In genomic region chr13:60572003-60572792, GRCh38 we compare ENCODE assay signal across 11 cellular contexts.
DNase-seq lines count a peak whose midpoint lies in the region; ATAC-seq and TF ChIP-seq lines count a peak whose summit lies in the region.
"Had no signal": no experiment of that assay in that cellular context is flagged by ENCODE, and none has a peak within 500 bp of the region (broad histone marks: within the 10 kb centered on the region; RNA-seq: fewer than 3 reads in every experiment).

No MANE protein-coding gene starts in this region.

- H4K20me1 ChIP-seq in GM23248 (ENCODE audit: insufficient read depth): no peaks in the 10 kb centered on the region

- H3K36me3 Mint-ChIP-seq in endodermal cell (ENCODE audit: low read depth) (peaks cover 27% of the 10 kb centered on the region), nephron progenitor cell (ENCODE audit: low read depth) (peaks cover 51% of the 10 kb centered on the region)
- peaks cover 46 to 60% of the 10 kb centered on the region in 2 donors for H3K36me3 Mint-ChIP-seq in CD4-positive, alpha-beta memory T cell

- H3K9me3 Mint-ChIP-seq in endodermal cell (peaks cover 5% of the 10 kb centered on the region), nephron progenitor cell (peaks cover 15% of the 10 kb centered on the region)
- H3K9me3 Mint-ChIP-seq in CD4-positive, alpha-beta memory T cell: peaks cover 0 to 2% (median 0%) of the 10 kb centered on the region in 8 donors

- peaks cover 9% of the 10 kb centered on the region for H3K4me1 ChIP-seq in GM23248 (ENCODE audit: insufficient read depth)
- peaks cover 6% of the 10 kb centered on the region for H3K4me1 ChIP-seq in endodermal cell (ENCODE audit: control insufficient read depth, insufficient read depth, low read length)
- no peaks in the 10 kb centered on the region for H3K4me1 ChIP-seq in CD4-positive, alpha-beta memory T cell (ENCODE audit: insufficient read depth, low read length)

- H3K36me3 ChIP-seq in GM23248 (ENCODE audit: low read depth) (no peaks in the 10 kb centered on the region), endodermal cell (ENCODE audit: control insufficient read depth, insufficient read depth, low read length) (peaks cover 12% of the 10 kb centered on the region)
- H3K36me3 ChIP-seq in CD4-positive, alpha-beta memory T cell (ENCODE audit: insufficient read depth, low read length): no peaks in the 10 kb centered on the region

- TF ChIP-seq CTCF in endodermal cell (conservative IDR thresholded peaks at IDR 0.05): no peak
- no peak for TF ChIP-seq CTCF in nephron progenitor cell (IDR thresholded peaks at IDR 0.05)

- no peak overlapping the region for H2AFZ ChIP-seq in GM23248

- H3K27me3 ChIP-seq in GM23248 (replicated peaks; ENCODE audit: insufficient read depth) (no peaks in the 10 kb centered on the region), endodermal cell (ENCODE audit: control insufficient read depth, insufficient read depth, low read length, poor library complexity, severe bottlenecking) (no peaks in the 10 kb centered on the region)
- no peaks in the 10 kb centered on the region for H3K27me3 ChIP-seq in CD4-positive, alpha-beta memory T cell (ENCODE audit: insufficient read depth, low read length)

- H3K4me3 ChIP-seq in GM23248: no peak overlapping the region
- H3K4me3 ChIP-seq in endodermal cell (ENCODE audit: low read length): peak overlapping the region; percentile 43
- H3K4me3 ChIP-seq in CD4-positive, alpha-beta memory T cell (ENCODE audit: low read length in 2 of 2): no peak overlapping the region

- H3K27ac ChIP-seq in GM23248 (no peak overlapping the region), endodermal cell (ENCODE audit: low read depth, low read length) (peak overlapping the region; percentile 84)
- H3K27ac ChIP-seq in CD4-positive, alpha-beta memory T cell (ENCODE audit: low read depth, low read length): no peak overlapping the region

- peaks cover 15% of the 10 kb centered on the region; the same call in 1 of the 2 replicates for H3F3A ChIP-seq in GM23248 (ENCODE audit: insufficient read depth)

- 42 to 50% methylated on average over 5 of the region's 5 CpGs for WGBS in GM23248 (ENCODE audit: low coverage in 1 of 2, low lambda C conversion rate in 2 of 2, missing lambda C conversion rate in 2 of 2), 2 experiments
- WGBS in endodermal cell (ENCODE audit: insufficient coverage in 1 of 2, insufficient read length in 1 of 2), 2 experiments: 30 to 49% methylated on average over 4 to 5 of the region's 5 CpGs

- POLR2A ChIA-PET in CD4-positive, alpha-beta memory T cell (lab: Charles Lee; ENCODE audit: partially characterized antibody): no interaction called here

- in situ Hi-C loops in GM23248 (cut with MboI): no loop called here

- no peaks in the 10 kb centered on the region for H3K79me2 ChIP-seq in GM23248 (ENCODE audit: insufficient read depth)

- H3K4me3 Mint-ChIP-seq in endodermal cell (no peak overlapping the region), nephron progenitor cell (peak overlapping the region; percentile 9)
- no peak overlapping the region for H3K4me3 Mint-ChIP-seq in CD4-positive, alpha-beta memory T cell

- H3K27ac Mint-ChIP-seq in endodermal cell (peak overlapping the region; percentile 81), nephron progenitor cell (peak overlapping the region; percentile 75)
- peak overlapping the region in 1 of 7 donors; percentile 34 for H3K27ac Mint-ChIP-seq in CD4-positive, alpha-beta memory T cell

- peaks cover 4% of the 10 kb centered on the region; the same call in 1 of the 2 replicates for H3K9me2 ChIP-seq in GM23248 (ENCODE audit: insufficient read depth)

- H3K9ac ChIP-seq in GM23248 (no peak overlapping the region), endodermal cell (ENCODE audit: extremely low read depth, low read length, poor library complexity, severe bottlenecking) (no peak overlapping the region)

- no peak for ATAC-seq in GM19397 (IDR thresholded peaks at IDR 0.05; ENCODE audit: unreplicated experiment)

- CTCF ChIA-PET in CD4-positive, alpha-beta memory T cell (lab: Charles Lee; ENCODE audit: partially characterized antibody): no interaction called here

- intact Hi-C loops in CD4-positive, alpha-beta memory T cell (cut with micrococcal nuclease): no loop called here

- H3K4me1 Mint-ChIP-seq in endodermal cell: peaks cover 21% of the 10 kb centered on the region
- H3K4me1 Mint-ChIP-seq in nephron progenitor cell: peaks cover 33% of the 10 kb centered on the region
- no peaks in the 10 kb centered on the region for H3K4me1 Mint-ChIP-seq in CD4-positive, alpha-beta memory T cell

- no peaks in the 10 kb centered on the region for H3K9me3 ChIP-seq in GM23248 (ENCODE audit: low read depth)
- H3K9me3 ChIP-seq in endodermal cell (ENCODE audit: control insufficient read depth, low read length): no peaks in the 10 kb centered on the region
- H3K9me3 ChIP-seq in CD4-positive, alpha-beta memory T cell (ENCODE audit: control insufficient read depth in 1 of 2, low read length in 2 of 2): no peaks in the 10 kb centered on the region

- no peaks in the 10 kb centered on the region for H3K27me3 Mint-ChIP-seq in endodermal cell (ENCODE audit: insufficient read depth)
- H3K27me3 Mint-ChIP-seq in nephron progenitor cell (ENCODE audit: low read depth, poor library complexity): no peaks in the 10 kb centered on the region
- H3K27me3 Mint-ChIP-seq in CD4-positive, alpha-beta memory T cell: no peaks in the 10 kb centered on the region
- H3K27me3 Mint-ChIP-seq: progenitor cell of endocrine pancreas had no signal

- peak; percentile 61 for DNase-seq in GM23248
- DNase-seq in NCI-H2227 treated with DMSO at 0.1 percent for 48 hours (lab: John Stamatoyannopoulos, UW): peak; percentile 34
- peak; percentile 63 for DNase-seq in endodermal cell
- DNase-seq in nephron progenitor cell: no peak
- DNase-seq in cerebellar cortex (ENCODE audit: low spot score): no peak
- no peak for DNase-seq in putamen (ENCODE audit: low spot score)
- no peak for DNase-seq in CD4-positive, alpha-beta memory T cell
- DNase-seq: activated CD4-positive, alpha-beta T cell treated with anti-CD3 and anti-CD28 coated beads for 1 hour; hypothalamus had no signal

- H3K4me2 ChIP-seq in GM23248 (ENCODE audit: unreplicated experiment): no peak overlapping the region

Comparison
In these comparisons a context has a peak if more than half of its experiments do, and no peak if none do; other contexts are left out.
1. DNase-seq: peak in GM23248 (single experiment), NCI-H2227 treated with DMSO at 0.1 percent for 48 hours (single experiment) and endodermal cell (single experiment); none in nephron progenitor cell (single experiment), cerebellar cortex (single experiment), putamen (single experiment) and CD4-positive, alpha-beta memory T cell (0 of 5).